Comparison of ENCODE assay signal across 2 cellular contexts in genomic region chr12:53744730-53745129, GRCh38.
TF ChIP-seq lines count a peak whose summit lies in the region.

No MANE protein-coding gene starts in this region.

TF ChIP-seq in GM23338, 12 proteins besides CTCF, POLR2A, EP300 and RAD21:
- TF ChIP-seq EZH2 (IDR thresholded peaks at IDR 0.05; ENCODE audit: low read depth, unreplicated experiment) (peak; percentile 18), ZNF114 (CRISPR knock-in tag; IDR thresholded peaks at IDR 0.05) (no peak)

TF ChIP-seq in endothelial cell of umbilical vein, 7 proteins besides CTCF, POLR2A, EP300 and RAD21:
- TF ChIP-seq, protein P1, sequence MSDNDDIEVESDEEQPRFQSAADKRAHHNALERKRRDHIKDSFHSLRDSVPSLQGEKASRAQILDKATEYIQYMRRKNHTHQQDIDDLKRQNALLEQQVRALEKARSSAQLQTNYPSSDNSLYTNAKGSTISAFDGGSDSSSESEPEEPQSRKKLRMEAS (IDR thresholded peaks at IDR 0.05; ENCODE audit: insufficient read depth, insufficient read length): no peak
- TF ChIP-seq JUN (IDR thresholded peaks at IDR 0.05; ENCODE audit: borderline replicate concordance, insufficient read depth, insufficient read length, low read depth) (no peak), EZH2 (IDR thresholded peaks at IDR 0.05; ENCODE audit: borderline replicate concordance, low read depth, low read length, severe bottlenecking) (peak; percentile 28)
